1 cellular context compared by ENCODE assay signal in genomic region chr18:63367241-63367953, GRCh38.
A peak's percentile ranks its signal among the peaks of the same experiment; 100 is the strongest.
TF ChIP-seq lines count a peak whose summit lies in the region.

No MANE protein-coding gene starts in this region.

TF ChIP-seq in HepG2, 621 proteins besides CTCF, POLR2A, EP300 and RAD21 (continued from another document and continues in another):
- TF ChIP-seq PBX3 (CRISPR knock-in tag; IDR thresholded peaks at IDR 0.05; ENCODE audit: borderline replicate concordance) (peak; percentile 38; the same call in 1 of the 2 replicates), ARID3A (IDR thresholded peaks at IDR 0.05; ENCODE audit: low read depth, low read length) (peak; percentile 64), ZNF788 (CRISPR knock-in tag; IDR thresholded peaks at IDR 0.05; ENCODE audit: borderline replicate concordance) (peak; percentile 83; the same call in 1 of the 2 replicates), MTERF4 (CRISPR knock-in tag; IDR thresholded peaks at IDR 0.05) (no peak), ZZZ3 (CRISPR knock-in tag; IDR thresholded peaks at IDR 0.05; ENCODE audit: borderline replicate concordance) (no peak), ATF7-NPFF (CRISPR knock-in tag; IDR thresholded peaks at IDR 0.05; ENCODE audit: low read depth) (peak; percentile 82), ATF1 (CRISPR knock-in tag; IDR thresholded peaks at IDR 0.05) (0 out of 2 replicates have a peak, but pooled peaks have one; percentile 40), ZNF451 (CRISPR knock-in tag; IDR thresholded peaks at IDR 0.05) (no peak), KDM2A (CRISPR knock-in tag; IDR thresholded peaks at IDR 0.05; ENCODE audit: borderline replicate concordance, low read depth) (peak; percentile 82; the same call in 1 of the 2 replicates), ZSCAN31 (CRISPR knock-in tag; IDR thresholded peaks at IDR 0.05; ENCODE audit: low read depth) (peak; percentile 60; the same call in 1 of the 2 replicates), KLF9 (CRISPR knock-in tag; IDR thresholded peaks at IDR 0.05; ENCODE audit: low read depth) (peak; percentile 83; the same call in 1 of the 2 replicates), ZNF580 (CRISPR knock-in tag; IDR thresholded peaks at IDR 0.05; ENCODE audit: borderline replicate concordance, low read depth) (peak; percentile 75; the same call in 1 of the 2 replicates), ZNF33B (CRISPR knock-in tag; IDR thresholded peaks at IDR 0.05) (peak; percentile 55; the same call in 1 of the 2 replicates), HIVEP1 (CRISPR knock-in tag; IDR thresholded peaks at IDR 0.05) (peak; percentile 46; the same call in 1 of the 2 replicates), KLF12 (CRISPR knock-in tag; IDR thresholded peaks at IDR 0.05; ENCODE audit: borderline replicate concordance) (peak; percentile 93), HOXA3 (CRISPR knock-in tag; IDR thresholded peaks at IDR 0.05) (peak; percentile 74), LBX2 (CRISPR knock-in tag; IDR thresholded peaks at IDR 0.05; ENCODE audit: borderline replicate concordance) (0 out of 2 replicates have a peak, but pooled peaks have one; percentile 20), NR2C2 (CRISPR knock-in tag; IDR thresholded peaks at IDR 0.05; ENCODE audit: borderline replicate concordance) (peak; percentile 71), IRF9 (CRISPR knock-in tag; IDR thresholded peaks at IDR 0.05; ENCODE audit: borderline replicate concordance) (peak; percentile 52; the same call in 1 of the 2 replicates), PTBP1 (IDR thresholded peaks at IDR 0.05; ENCODE audit: low read depth, low read length, poor library complexity, severe bottlenecking) (peak; percentile 58), MYPOP (CRISPR knock-in tag; IDR thresholded peaks at IDR 0.05) (peak; percentile 83), SMAD9 (CRISPR knock-in tag; IDR thresholded peaks at IDR 0.05) (peak; percentile 30; the same call in 1 of the 2 replicates), MAX (IDR thresholded peaks at IDR 0.05) (peak; percentile 40), KDM3A (CRISPR knock-in tag; IDR thresholded peaks at IDR 0.05; ENCODE audit: low read depth) (peak; percentile 83; the same call in 1 of the 2 replicates), ZNF329 (CRISPR knock-in tag; IDR thresholded peaks at IDR 0.05; ENCODE audit: low read depth) (no peak; the same call in none of the 2 replicates), MLXIP (CRISPR knock-in tag; IDR thresholded peaks at IDR 0.05; ENCODE audit: borderline replicate concordance) (peak; percentile 63; the same call in 1 of the 2 replicates), AGO1 (IDR thresholded peaks at IDR 0.05; ENCODE audit: low read depth, low read length, poor library complexity, severe bottlenecking) (no peak), KMT2B (CRISPR knock-in tag; IDR thresholded peaks at IDR 0.05) (peak; percentile 79), GFI1 (CRISPR knock-in tag; IDR thresholded peaks at IDR 0.05; ENCODE audit: borderline replicate concordance) (no peak; the same call in 1 of the 2 replicates), EED (CRISPR knock-in tag; IDR thresholded peaks at IDR 0.05) (peak; percentile 58; the same call in 1 of the 2 replicates), ZNF30 (CRISPR knock-in tag; IDR thresholded peaks at IDR 0.05) (0 out of 2 replicates have a peak, but pooled peaks have one; percentile 26), ZBTB2 (CRISPR knock-in tag; IDR thresholded peaks at IDR 0.05; ENCODE audit: low read depth) (peak; percentile 68), KLF13 (CRISPR knock-in tag; IDR thresholded peaks at IDR 0.05) (peak; percentile 75; the same call in 1 of the 2 replicates), FOXA3 (CRISPR knock-in tag; IDR thresholded peaks at IDR 0.05) (peak; percentile 9), ZNF768 (CRISPR knock-in tag; IDR thresholded peaks at IDR 0.05) (peak; percentile 61), NFKB2 (CRISPR knock-in tag; IDR thresholded peaks at IDR 0.05; ENCODE audit: borderline replicate concordance) (peak; percentile 48; the same call in 1 of the 2 replicates), SATB2 (CRISPR knock-in tag; IDR thresholded peaks at IDR 0.05) (peak; percentile 75), ZNF431 (CRISPR knock-in tag; IDR thresholded peaks at IDR 0.05; ENCODE audit: borderline replicate concordance, low read depth) (peak; percentile 53; the same call in 1 of the 2 replicates), NR2F6 (IDR thresholded peaks at IDR 0.05) (peak; percentile 37; the same call in 1 of the 2 replicates), NR2F6 (CRISPR knock-in tag; IDR thresholded peaks at IDR 0.05) (peak; percentile 29), BRF2 (CRISPR knock-in tag; IDR thresholded peaks at IDR 0.05) (0 out of 2 replicates have a peak, but pooled peaks have one; percentile 57), E2F1 (CRISPR knock-in tag; IDR thresholded peaks at IDR 0.05) (peak; percentile 66), NCOA2 (CRISPR knock-in tag; IDR thresholded peaks at IDR 0.05) (peak; percentile 44; the same call in 1 of the 2 replicates), PPARG (CRISPR knock-in tag; conservative IDR thresholded peaks at IDR 0.05) (peak; percentile 22; the same call in 1 of the 2 replicates)
